1 cellular context compared by ENCODE assay signal in genomic region chr20:63864978-63865640, GRCh38.
A peak's percentile ranks its signal among the peaks of the same experiment; 100 is the strongest.
TF ChIP-seq lines count a peak whose summit lies in the region.

Gene TPD52L2, plus strand, starts transcription at chr20:63865270. Its CDS starts 96 bp downstream, at chr20:63865366.

TF ChIP-seq in HEK293, 187 proteins besides CTCF, POLR2A, EP300 and RAD21 (continued from another document and continues in another):
- TF ChIP-seq HIC1 (tag by site-specific recombination; IDR thresholded peaks at IDR 0.05) (no peak), ZNF426 (tag by site-specific recombination; IDR thresholded peaks at IDR 0.05) (no peak), ZNF521 (tag by site-specific recombination; IDR thresholded peaks at IDR 0.05) (no peak), HOXC10 (CRISPR knock-in tag; IDR thresholded peaks at IDR 0.05) (no peak), ZIC2 (tag by site-specific recombination; IDR thresholded peaks at IDR 0.05) (no peak), ZNF473 (tag by site-specific recombination; IDR thresholded peaks at IDR 0.05) (no peak), ZNF292 (tag by site-specific recombination; IDR thresholded peaks at IDR 0.05; ENCODE audit: borderline replicate concordance, low read depth) (no peak), ZNF138 (tag by site-specific recombination; IDR thresholded peaks at IDR 0.05; ENCODE audit: borderline replicate concordance) (no peak), ZNF629 (tag by site-specific recombination; IDR thresholded peaks at IDR 0.05) (peak; percentile 99), ZFP3 (tag by site-specific recombination; IDR thresholded peaks at IDR 0.05; ENCODE audit: low read depth) (no peak), ZNF248 (tag by site-specific recombination; IDR thresholded peaks at IDR 0.05) (no peak), ZNF624 (tag by site-specific recombination; IDR thresholded peaks at IDR 0.05) (no peak), GLIS2 (tag by site-specific recombination; IDR thresholded peaks at IDR 0.05) (no peak), ZNF610 (tag by site-specific recombination; IDR thresholded peaks at IDR 0.05; ENCODE audit: borderline replicate concordance) (no peak), ZNF530 (tag by site-specific recombination; IDR thresholded peaks at IDR 0.05; ENCODE audit: low read depth) (no peak), ZNF157 (tag by site-specific recombination; IDR thresholded peaks at IDR 0.05) (no peak), ZFP41 (tag by site-specific recombination; IDR thresholded peaks at IDR 0.05; ENCODE audit: borderline replicate concordance) (no peak), WT1 (tag by site-specific recombination; IDR thresholded peaks at IDR 0.05) (0 out of 2 replicates have a peak, but pooled peaks have one; percentile 3), HOXA7 (CRISPR knock-in tag; IDR thresholded peaks at IDR 0.05; ENCODE audit: borderline replicate concordance) (no peak), PRDM2 (tag by site-specific recombination; IDR thresholded peaks at IDR 0.05; ENCODE audit: borderline replicate concordance) (no peak), ZNF18 (tag by site-specific recombination; IDR thresholded peaks at IDR 0.05) (peak; percentile 63; the same call in 1 of the 2 replicates), ZNF747 (tag by site-specific recombination; IDR thresholded peaks at IDR 0.05) (no peak), SP3 (tag by site-specific recombination; IDR thresholded peaks at IDR 0.05) (peak; percentile 97), ZNF660 (tag by site-specific recombination; IDR thresholded peaks at IDR 0.05) (no peak), ZNF596 (tag by site-specific recombination; IDR thresholded peaks at IDR 0.05) (no peak), ZNF76 (tag by site-specific recombination; IDR thresholded peaks at IDR 0.05; ENCODE audit: borderline replicate concordance, low read depth) (peak; percentile 95), TRIM28 (IDR thresholded peaks at IDR 0.05; ENCODE audit: borderline replicate concordance, low read length) (0 out of 2 replicates have a peak, but pooled peaks have one; percentile 57), ZBTB7A (tag by site-specific recombination; IDR thresholded peaks at IDR 0.05; ENCODE audit: low read depth) (no peak), ZNF548 (tag by site-specific recombination; IDR thresholded peaks at IDR 0.05) (no peak), ZNF37A (tag by site-specific recombination; IDR thresholded peaks at IDR 0.05) (no peak), ATF2 (tag by site-specific recombination; IDR thresholded peaks at IDR 0.05; ENCODE audit: low read depth) (no peak), ZBTB44 (tag by site-specific recombination; IDR thresholded peaks at IDR 0.05) (no peak), GFI1B (tag by site-specific recombination; IDR thresholded peaks at IDR 0.05) (no peak), ZNF221 (tag by site-specific recombination; IDR thresholded peaks at IDR 0.05; ENCODE audit: borderline replicate concordance) (no peak), ZNF654 (tag by site-specific recombination; IDR thresholded peaks at IDR 0.05; ENCODE audit: low read depth) (no peak), ZBTB48 (tag by site-specific recombination; IDR thresholded peaks at IDR 0.05) (peak; percentile 46; the same call in 1 of the 2 replicates)
- TF ChIP-seq, protein P1, sequence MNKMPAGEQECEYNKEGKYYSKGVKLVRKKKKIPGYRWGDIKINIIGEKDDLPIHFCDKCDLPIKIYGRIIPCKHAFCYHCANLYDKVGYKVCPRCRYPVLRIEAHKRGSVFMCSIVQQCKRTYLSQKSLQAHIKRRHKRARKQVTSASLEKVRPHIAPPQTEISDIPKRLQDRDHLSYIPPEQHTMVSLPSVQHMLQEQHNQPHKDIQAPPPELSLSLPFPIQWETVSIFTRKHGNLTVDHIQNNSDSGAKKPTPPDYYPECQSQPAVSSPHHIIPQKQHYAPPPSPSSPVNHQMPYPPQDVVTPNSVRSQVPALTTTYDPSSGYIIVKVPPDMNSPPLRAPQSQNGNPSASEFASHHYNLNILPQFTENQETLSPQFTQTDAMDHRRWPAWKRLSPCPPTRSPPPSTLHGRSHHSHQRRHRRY (tag by site-specific recombination; IDR thresholded peaks at IDR 0.05): no peak
- TF ChIP-seq, protein P2, sequence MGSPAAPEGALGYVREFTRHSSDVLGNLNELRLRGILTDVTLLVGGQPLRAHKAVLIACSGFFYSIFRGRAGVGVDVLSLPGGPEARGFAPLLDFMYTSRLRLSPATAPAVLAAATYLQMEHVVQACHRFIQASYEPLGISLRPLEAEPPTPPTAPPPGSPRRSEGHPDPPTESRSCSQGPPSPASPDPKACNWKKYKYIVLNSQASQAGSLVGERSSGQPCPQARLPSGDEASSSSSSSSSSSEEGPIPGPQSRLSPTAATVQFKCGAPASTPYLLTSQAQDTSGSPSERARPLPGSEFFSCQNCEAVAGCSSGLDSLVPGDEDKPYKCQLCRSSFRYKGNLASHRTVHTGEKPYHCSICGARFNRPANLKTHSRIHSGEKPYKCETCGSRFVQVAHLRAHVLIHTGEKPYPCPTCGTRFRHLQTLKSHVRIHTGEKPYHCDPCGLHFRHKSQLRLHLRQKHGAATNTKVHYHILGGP (tag by site-specific recombination; IDR thresholded peaks at IDR 0.05): no peak
- TF ChIP-seq, protein P3, sequence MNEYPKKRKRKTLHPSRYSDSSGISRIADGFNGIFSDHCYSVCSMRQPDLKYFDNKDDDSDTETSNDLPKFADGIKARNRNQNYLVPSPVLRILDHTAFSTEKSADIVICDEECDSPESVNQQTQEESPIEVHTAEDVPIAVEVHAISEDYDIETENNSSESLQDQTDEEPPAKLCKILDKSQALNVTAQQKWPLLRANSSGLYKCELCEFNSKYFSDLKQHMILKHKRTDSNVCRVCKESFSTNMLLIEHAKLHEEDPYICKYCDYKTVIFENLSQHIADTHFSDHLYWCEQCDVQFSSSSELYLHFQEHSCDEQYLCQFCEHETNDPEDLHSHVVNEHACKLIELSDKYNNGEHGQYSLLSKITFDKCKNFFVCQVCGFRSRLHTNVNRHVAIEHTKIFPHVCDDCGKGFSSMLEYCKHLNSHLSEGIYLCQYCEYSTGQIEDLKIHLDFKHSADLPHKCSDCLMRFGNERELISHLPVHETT (tag by site-specific recombination; IDR thresholded peaks at IDR 0.05): no peak
- TF ChIP-seq, protein P4, sequence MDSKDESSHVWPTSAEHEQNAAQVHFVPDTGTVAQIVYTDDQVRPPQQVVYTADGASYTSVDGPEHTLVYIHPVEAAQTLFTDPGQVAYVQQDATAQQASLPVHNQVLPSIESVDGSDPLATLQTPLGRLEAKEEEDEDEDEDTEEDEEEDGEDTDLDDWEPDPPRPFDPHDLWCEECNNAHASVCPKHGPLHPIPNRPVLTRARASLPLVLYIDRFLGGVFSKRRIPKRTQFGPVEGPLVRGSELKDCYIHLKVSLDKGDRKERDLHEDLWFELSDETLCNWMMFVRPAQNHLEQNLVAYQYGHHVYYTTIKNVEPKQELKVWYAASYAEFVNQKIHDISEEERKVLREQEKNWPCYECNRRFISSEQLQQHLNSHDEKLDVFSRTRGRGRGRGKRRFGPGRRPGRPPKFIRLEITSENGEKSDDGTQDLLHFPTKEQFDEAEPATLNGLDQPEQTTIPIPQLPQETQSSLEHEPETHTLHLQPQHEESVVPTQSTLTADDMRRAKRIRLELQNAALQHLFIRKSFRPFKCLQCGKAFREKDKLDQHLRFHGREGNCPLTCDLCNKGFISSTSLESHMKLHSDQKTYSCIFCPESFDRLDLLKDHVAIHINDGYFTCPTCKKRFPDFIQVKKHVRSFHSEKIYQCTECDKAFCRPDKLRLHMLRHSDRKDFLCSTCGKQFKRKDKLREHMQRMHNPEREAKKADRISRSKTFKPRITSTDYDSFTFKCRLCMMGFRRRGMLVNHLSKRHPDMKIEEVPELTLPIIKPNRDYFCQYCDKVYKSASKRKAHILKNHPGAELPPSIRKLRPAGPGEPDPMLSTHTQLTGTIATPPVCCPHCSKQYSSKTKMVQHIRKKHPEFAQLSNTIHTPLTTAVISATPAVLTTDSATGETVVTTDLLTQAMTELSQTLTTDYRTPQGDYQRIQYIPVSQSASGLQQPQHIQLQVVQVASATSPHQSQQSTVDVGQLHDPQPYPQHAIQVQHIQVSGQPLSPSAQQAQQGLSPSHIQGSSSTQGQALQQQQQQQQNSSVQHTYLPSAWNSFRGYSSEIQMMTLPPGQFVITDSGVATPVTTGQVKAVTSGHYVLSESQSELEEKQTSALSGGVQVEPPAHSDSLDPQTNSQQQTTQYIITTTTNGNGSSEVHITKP (tag by site-specific recombination; IDR thresholded peaks at IDR 0.05): peak; percentile 82
